In the genomic region with DNA sequence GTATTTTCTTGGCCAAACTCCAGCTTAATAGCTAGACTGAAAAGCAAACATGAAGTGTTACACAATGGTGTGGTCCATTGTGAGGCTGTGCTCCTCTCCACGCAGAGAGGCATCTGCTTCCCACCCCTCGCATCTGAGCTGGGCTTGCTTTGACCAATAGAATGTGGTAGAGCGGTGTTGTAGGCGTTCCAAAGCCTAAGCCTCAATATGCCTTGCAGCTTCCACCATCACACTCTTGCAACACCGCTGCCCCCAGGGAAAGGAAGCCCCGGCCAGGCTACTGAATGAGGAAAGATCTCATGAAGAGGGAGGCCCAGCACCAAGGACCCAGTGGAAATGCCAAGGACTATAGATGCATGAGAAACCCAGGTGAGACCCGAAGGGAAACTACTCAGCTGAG, we compare ENCODE assay signal across 1 cellular context.
TF ChIP-seq lines count a peak whose summit lies in the region.

No MANE protein-coding gene starts in this region.

TF ChIP-seq in H1, 55 proteins besides CTCF, POLR2A, EP300 and RAD21:
- TF ChIP-seq SP2 (IDR thresholded peaks at IDR 0.05; ENCODE audit: low read length): no peak
- no peak for TF ChIP-seq KDM4A (IDR thresholded peaks at IDR 0.05; ENCODE audit: low read depth, low read length, severe bottlenecking)
- no peak for TF ChIP-seq POLR2AphosphoS5 (IDR thresholded peaks at IDR 0.05; ENCODE audit: low read depth, low read length)
- TF ChIP-seq PHF8 (conservative IDR thresholded peaks at IDR 0.05; ENCODE audit: low read depth, low read length): no peak
- no peak for TF ChIP-seq BRCA1 (IDR thresholded peaks at IDR 0.05; ENCODE audit: low read depth, low read length)
- TF ChIP-seq SIX5 (IDR thresholded peaks at IDR 0.05; ENCODE audit: low read depth, low read length): no peak
- TF ChIP-seq, protein P1, sequence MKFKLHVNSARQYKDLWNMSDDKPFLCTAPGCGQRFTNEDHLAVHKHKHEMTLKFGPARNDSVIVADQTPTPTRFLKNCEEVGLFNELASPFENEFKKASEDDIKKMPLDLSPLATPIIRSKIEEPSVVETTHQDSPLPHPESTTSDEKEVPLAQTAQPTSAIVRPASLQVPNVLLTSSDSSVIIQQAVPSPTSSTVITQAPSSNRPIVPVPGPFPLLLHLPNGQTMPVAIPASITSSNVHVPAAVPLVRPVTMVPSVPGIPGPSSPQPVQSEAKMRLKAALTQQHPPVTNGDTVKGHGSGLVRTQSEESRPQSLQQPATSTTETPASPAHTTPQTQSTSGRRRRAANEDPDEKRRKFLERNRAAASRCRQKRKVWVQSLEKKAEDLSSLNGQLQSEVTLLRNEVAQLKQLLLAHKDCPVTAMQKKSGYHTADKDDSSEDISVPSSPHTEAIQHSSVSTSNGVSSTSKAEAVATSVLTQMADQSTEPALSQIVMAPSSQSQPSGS (IDR thresholded peaks at IDR 0.05; ENCODE audit: low read length): no peak
- no peak for TF ChIP-seq TCF12 (IDR thresholded peaks at IDR 0.05; ENCODE audit: low read depth, low read length)
- no peak for TF ChIP-seq HDAC2 (IDR thresholded peaks at IDR 0.05; ENCODE audit: borderline replicate concordance in 1 of 2, low read depth in 2 of 2, low read length in 2 of 2)
- TF ChIP-seq GABPA (IDR thresholded peaks at IDR 0.05; ENCODE audit: borderline replicate concordance, insufficient read depth, low read length): no peak
- no peak for TF ChIP-seq EZH2 (IDR thresholded peaks at IDR 0.05; ENCODE audit: low read depth, low read length, severe bottlenecking)
- no peak for TF ChIP-seq JUND (IDR thresholded peaks at IDR 0.05; ENCODE audit: low read length)
- no peak for TF ChIP-seq TAF1 (IDR thresholded peaks at IDR 0.05; ENCODE audit: low read depth, low read length)
